ENCODE assay signal across 10 cellular contexts in the genomic region with DNA sequence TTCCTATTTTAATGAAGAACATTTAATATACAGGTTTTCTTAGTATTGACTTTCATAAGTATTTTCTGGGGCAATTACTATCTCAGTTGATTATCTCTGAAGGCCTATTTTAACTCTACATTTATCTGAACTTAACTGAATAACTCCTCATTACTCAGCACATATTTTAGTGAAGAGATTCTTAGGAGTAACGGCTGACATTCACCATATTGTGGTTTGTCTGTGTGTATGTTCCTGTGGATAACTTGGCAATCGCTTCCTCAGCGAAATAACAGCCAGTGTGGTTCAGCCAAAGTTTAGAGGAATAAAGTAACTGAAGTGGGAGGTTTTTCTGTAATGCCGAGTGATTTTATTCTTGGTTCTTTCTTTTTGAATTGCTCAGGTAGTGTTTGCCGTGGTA.
A peak's percentile ranks its signal among the peaks of the same experiment; 100 is the strongest.
DNase-seq lines count a peak whose midpoint lies in the region; ATAC-seq and TF ChIP-seq lines count a peak whose summit lies in the region.
"Had no signal": no experiment of that assay in that cellular context is flagged by ENCODE, and none has a peak within 500 bp of the region (broad histone marks: within the 10 kb centered on the region; RNA-seq: fewer than 3 reads in every experiment).

No MANE protein-coding gene starts in this region.

- H3K27ac ChIP-seq in prostate gland: peak overlapping the region; percentile 37 to 53

- H3K27ac Mint-ChIP-seq in activated CD8-positive, alpha-beta memory T cell treated with anti-CD3 and anti-CD28 coated beads, Interleukin-2, amount 10 ng/mL, durations not matched to agents 7 days and 5 days: no peak overlapping the region
- no peak overlapping the region for H3K27ac Mint-ChIP-seq in activated naive CD4-positive, alpha-beta T cell treated with anti-CD3 and anti-CD28 coated beads, Interleukin-2, amount 10 ng/mL, durations not matched to agents 7 days and 5 days
- H3K27ac Mint-ChIP-seq in stimulated activated naive CD8-positive, alpha-beta T cell treated with anti-CD3 and anti-CD28 coated beads, Interleukin-15, amount 100 ng/mL, for 72 hours: no peak overlapping the region

- 5% methylated on average over 5 of the region's 5 CpGs for WGBS in prostate gland

- TF ChIP-seq POLR2A in prostate gland (IDR thresholded peaks at IDR 0.05): no peak

- no peak overlapping the region for H3K4me3 Mint-ChIP-seq in activated CD8-positive, alpha-beta memory T cell treated with anti-CD3 and anti-CD28 coated beads, Interleukin-2, amount 10 ng/mL, durations not matched to agents 7 days and 5 days
- no peak overlapping the region for H3K4me3 Mint-ChIP-seq in activated naive CD4-positive, alpha-beta T cell treated with anti-CD3 and anti-CD28 coated beads, Interleukin-2, amount 10 ng/mL, durations not matched to agents 7 days and 5 days
- no peak overlapping the region for H3K4me3 Mint-ChIP-seq in stimulated activated naive CD8-positive, alpha-beta T cell treated with anti-CD3 and anti-CD28 coated beads, Interleukin-15, amount 100 ng/mL, for 72 hours

- H3K4me1 Mint-ChIP-seq in activated CD8-positive, alpha-beta memory T cell treated with anti-CD3 and anti-CD28 coated beads, Interleukin-2, amount 10 ng/mL, durations not matched to agents 7 days and 5 days: no peaks in the 10 kb centered on the region
- no peaks in the 10 kb centered on the region for H3K4me1 Mint-ChIP-seq in activated naive CD4-positive, alpha-beta T cell treated with anti-CD3 and anti-CD28 coated beads, Interleukin-2, amount 10 ng/mL, durations not matched to agents 7 days and 5 days
- no peaks in the 10 kb centered on the region for H3K4me1 Mint-ChIP-seq in stimulated activated naive CD8-positive, alpha-beta T cell treated with anti-CD3 and anti-CD28 coated beads, Interleukin-15, amount 100 ng/mL, for 72 hours

- TF ChIP-seq CTCF in fibroblast of the aortic adventitia (IDR thresholded peaks at IDR 0.05; ENCODE audit: insufficient read depth, low read length) (no peak), prostate gland (IDR thresholded peaks at IDR 0.05) (no peak)

- DNase-seq in EH (ENCODE audit: low read depth): peak; percentile 91
- DNase-seq in fibroblast of the aortic adventitia (ENCODE audit: low read depth): peak; percentile 94
- no peak for DNase-seq in prostate gland (ENCODE audit: low spot score)
- DNase-seq in activated CD8-positive, alpha-beta memory T cell treated with anti-CD3 and anti-CD28 coated beads, Interleukin-2, amount 10 ng/mL, durations not matched to agents 7 days and 5 days: no peak
- DNase-seq in activated naive CD4-positive, alpha-beta T cell treated with anti-CD3 and anti-CD28 coated beads, Interleukin-2, amount 10 ng/mL, durations not matched to agents 7 days and 5 days: no peak
- no peak for DNase-seq in stimulated activated naive CD8-positive, alpha-beta T cell treated with anti-CD3 and anti-CD28 coated beads, Interleukin-15, amount 100 ng/mL, for 72 hours
- DNase-seq: activated CD4-positive, CD25-positive, alpha-beta regulatory T cell; head of caudate nucleus had no signal

- CTCF ChIA-PET in activated CD8-positive, alpha-beta memory T cell treated with anti-CD3 and anti-CD28 coated beads, Interleukin-2, amount 10 ng/mL, durations not matched to agents 7 days and 5 days (lab: Charles Lee): no interaction called here
- CTCF ChIA-PET in activated naive CD4-positive, alpha-beta T cell treated with anti-CD3 and anti-CD28 coated beads, Interleukin-2, amount 10 ng/mL, durations not matched to agents 7 days and 5 days (lab: Charles Lee): no interaction called here

- ATAC-seq in SK-N-SH treated with all-trans-retinoic acid at 6 μM for 48 hours: peak; percentile 86
- ATAC-seq in activated CD8-positive, alpha-beta memory T cell treated with anti-CD3 and anti-CD28 coated beads, Interleukin-2, amount 10 ng/mL, durations not matched to agents 7 days and 5 days: no peak
- no peak for ATAC-seq in GM18861 (IDR thresholded peaks at IDR 0.05; ENCODE audit: unreplicated experiment)
- no peak for ATAC-seq in stimulated activated naive CD8-positive, alpha-beta T cell treated with anti-CD3 and anti-CD28 coated beads, Interleukin-15, amount 100 ng/mL, for 72 hours

- H3K36me3 Mint-ChIP-seq in activated CD8-positive, alpha-beta memory T cell treated with anti-CD3 and anti-CD28 coated beads, Interleukin-2, amount 10 ng/mL, durations not matched to agents 7 days and 5 days: no peaks in the 10 kb centered on the region
- no peaks in the 10 kb centered on the region for H3K36me3 Mint-ChIP-seq in activated naive CD4-positive, alpha-beta T cell treated with anti-CD3 and anti-CD28 coated beads, Interleukin-2, amount 10 ng/mL, durations not matched to agents 7 days and 5 days

- H3K4me3 ChIP-seq in fibroblast of the aortic adventitia (ENCODE audit: low read depth, low read length): no peak overlapping the region
- H3K4me3 ChIP-seq in prostate gland: no peak overlapping the region

- no peaks in the 10 kb centered on the region for H3K27me3 ChIP-seq in prostate gland (replicated peaks; ENCODE audit: insufficient read depth)

- no peaks in the 10 kb centered on the region for H3K9me3 Mint-ChIP-seq in activated CD8-positive, alpha-beta memory T cell treated with anti-CD3 and anti-CD28 coated beads, Interleukin-2, amount 10 ng/mL, durations not matched to agents 7 days and 5 days (ENCODE audit: low read depth)
- H3K9me3 Mint-ChIP-seq in activated naive CD4-positive, alpha-beta T cell treated with anti-CD3 and anti-CD28 coated beads, Interleukin-2, amount 10 ng/mL, durations not matched to agents 7 days and 5 days: no peaks in the 10 kb centered on the region
- no peaks in the 10 kb centered on the region for H3K9me3 Mint-ChIP-seq in stimulated activated naive CD8-positive, alpha-beta T cell treated with anti-CD3 and anti-CD28 coated beads, Interleukin-15, amount 100 ng/mL, for 72 hours

- intact Hi-C loops in prostate gland (cut with DNase I): no loop called here

- H3K27me3 Mint-ChIP-seq in activated CD8-positive, alpha-beta memory T cell treated with anti-CD3 and anti-CD28 coated beads, Interleukin-2, amount 10 ng/mL, durations not matched to agents 7 days and 5 days: no peaks in the 10 kb centered on the region
- no peaks in the 10 kb centered on the region for H3K27me3 Mint-ChIP-seq in activated naive CD4-positive, alpha-beta T cell treated with anti-CD3 and anti-CD28 coated beads, Interleukin-2, amount 10 ng/mL, durations not matched to agents 7 days and 5 days
- H3K27me3 Mint-ChIP-seq in stimulated activated naive CD8-positive, alpha-beta T cell treated with anti-CD3 and anti-CD28 coated beads, Interleukin-15, amount 100 ng/mL, for 72 hours: no peaks in the 10 kb centered on the region

- H3K9me3 ChIP-seq in prostate gland: no peaks in the 10 kb centered on the region

- no peaks in the 10 kb centered on the region for H3K36me3 ChIP-seq in prostate gland

- H3K4me1 ChIP-seq in prostate gland (replicated peaks): no peaks in the 10 kb centered on the region

TF ChIP-seq in SK-N-SH treated with all-trans-retinoic acid at 6 μM for 48 hours, 23 proteins besides CTCF, POLR2A, EP300 and RAD21 (continues in another document):
- no peak for TF ChIP-seq PPARA (CRISPR knock-in tag; IDR thresholded peaks at IDR 0.05; ENCODE audit: borderline replicate concordance)
- peak; percentile 32; the same call in 1 of the 2 replicates for TF ChIP-seq PATZ1 (CRISPR knock-in tag; IDR thresholded peaks at IDR 0.05; ENCODE audit: borderline replicate concordance)
- TF ChIP-seq BACH2 (CRISPR knock-in tag; IDR thresholded peaks at IDR 0.05; ENCODE audit: borderline replicate concordance): no peak
- no peak for TF ChIP-seq POU6F1 (CRISPR knock-in tag; IDR thresholded peaks at IDR 0.05; ENCODE audit: borderline replicate concordance, low read depth)
- TF ChIP-seq ISL1 (CRISPR knock-in tag; IDR thresholded peaks at IDR 0.05): peak; percentile 59
- peak; percentile 64; the same call in 1 of the 2 replicates for TF ChIP-seq ZC3H10 (CRISPR knock-in tag; IDR thresholded peaks at IDR 0.05)
- TF ChIP-seq ESRRG (CRISPR knock-in tag; IDR thresholded peaks at IDR 0.05): no peak
- peak; percentile 62; the same call in 1 of the 2 replicates for TF ChIP-seq TOX (CRISPR knock-in tag; IDR thresholded peaks at IDR 0.05; ENCODE audit: borderline replicate concordance)

Comparison
In these comparisons a context has a peak if more than half of its experiments do, and no peak if none do; other contexts are left out.
1. DNase-seq: peak in EH (single experiment) and fibroblast of the aortic adventitia (single experiment); none in prostate gland (single experiment), activated CD8-positive, alpha-beta memory T cell treated with anti-CD3 and anti-CD28 coated beads, Interleukin-2, amount 10 ng/mL, durations not matched to agents 7 days and 5 days (single experiment), activated naive CD4-positive, alpha-beta T cell treated with anti-CD3 and anti-CD28 coated beads, Interleukin-2, amount 10 ng/mL, durations not matched to agents 7 days and 5 days (single experiment) and stimulated activated naive CD8-positive, alpha-beta T cell treated with anti-CD3 and anti-CD28 coated beads, Interleukin-15, amount 100 ng/mL, for 72 hours (0 of 2).